ENCODE assay signal across 34 cellular contexts in the genomic region with DNA sequence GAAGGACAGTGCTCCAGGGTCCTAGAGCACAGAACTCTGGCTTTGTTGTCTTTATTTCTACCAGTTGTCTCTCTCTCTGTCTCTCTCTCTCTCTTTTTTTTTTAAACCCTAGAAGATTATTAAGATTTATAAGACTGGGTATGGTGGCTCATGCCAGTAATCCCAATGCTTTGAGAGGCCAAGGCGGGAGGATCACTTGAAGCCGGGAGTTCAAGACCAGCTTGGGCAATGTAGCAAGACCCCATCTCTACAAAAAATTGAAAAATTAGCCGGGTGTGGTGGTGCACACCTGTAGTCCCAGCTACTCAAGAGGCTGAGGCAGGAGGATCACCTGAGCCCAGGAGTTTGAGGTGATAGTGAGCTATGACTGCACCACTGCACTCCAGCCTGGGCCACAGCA.
"Had no signal": no experiment of that assay in that cellular context is flagged by ENCODE, and none has a peak within 500 bp of the region (broad histone marks: within the 10 kb centered on the region; RNA-seq: fewer than 3 reads in every experiment).

No MANE protein-coding gene starts in this region.

- H3K9me3 ChIP-seq: adrenal gland, body of pancreas, esophagus muscularis mucosa, gastrocnemius medialis had no signal

- H3K36me3 ChIP-seq: adrenal gland, esophagus muscularis mucosa, gastrocnemius medialis, WERI-Rb-1 had no signal

- H3K4me3 ChIP-seq: adrenal gland, body of pancreas, esophagus muscularis mucosa, gastrocnemius medialis had no signal

- ATAC-seq: activated naive CD8-positive, alpha-beta T cell treated with anti-CD3 and anti-CD28 coated beads, Interleukin-2, amount 50 U/mL, for 24 hours; foreskin keratinocyte; T-cell had no signal

- H3K27me3 Mint-ChIP-seq: activated CD4-positive, alpha-beta memory T cell treated with anti-CD3 and anti-CD28 coated beads for 36 hours; activated CD4-positive, alpha-beta T cell treated with anti-CD3 and anti-CD28 coated beads for 36 hours; activated CD4-positive, alpha-beta T cell treated with anti-CD3 and anti-CD28 coated beads, Interleukin-2, amount 10 ng/mL, durations not matched to agents 24 days and 14 days; activated CD8-positive, alpha-beta memory T cell treated with anti-CD3 and anti-CD28 coated beads, Interleukin-2, amount 10 ng/mL, durations not matched to agents 7 days and 5 days; activated naive CD4-positive, alpha-beta T cell treated with anti-CD3 and anti-CD28 coated beads, Interleukin-2, amount 50 U/mL, for 24 hours; activated naive CD8-positive, alpha-beta T cell treated with anti-CD3 and anti-CD28 coated beads for 36 hours; activated naive CD8-positive, alpha-beta T cell treated with anti-CD3 and anti-CD28 coated beads, Interleukin-2, amount 50 U/mL, for 24 hours; T-cell had no signal

- H3K27me3 ChIP-seq: adrenal gland, body of pancreas, esophagus muscularis mucosa, foreskin keratinocyte, gastrocnemius medialis had no signal

- H3K4me3 Mint-ChIP-seq: activated CD4-positive, alpha-beta memory T cell treated with anti-CD3 and anti-CD28 coated beads for 36 hours; activated CD4-positive, alpha-beta T cell treated with anti-CD3 and anti-CD28 coated beads for 36 hours; activated CD4-positive, alpha-beta T cell treated with anti-CD3 and anti-CD28 coated beads, Interleukin-2, amount 10 ng/mL, durations not matched to agents 24 days and 14 days; activated CD8-positive, alpha-beta memory T cell treated with anti-CD3 and anti-CD28 coated beads, Interleukin-2, amount 10 ng/mL, durations not matched to agents 7 days and 5 days; activated CD8-positive, alpha-beta T cell treated with anti-CD3 and anti-CD28 coated beads, Interleukin-2, amount 10 ng/mL, durations not matched to agents 7 days and 5 days; activated naive CD4-positive, alpha-beta T cell treated with anti-CD3 and anti-CD28 coated beads for 36 hours; activated naive CD4-positive, alpha-beta T cell treated with anti-CD3 and anti-CD28 coated beads, Interleukin-2, amount 50 U/mL, for 24 hours; activated naive CD8-positive, alpha-beta T cell treated with anti-CD3 and anti-CD28 coated beads for 36 hours; activated naive CD8-positive, alpha-beta T cell treated with anti-CD3 and anti-CD28 coated beads, Interleukin-2, amount 50 U/mL, for 24 hours; activated T-helper 1 cell treated with anti-CD3 and anti-CD28 coated beads, Interleukin-12 subunit alpha, Interleukin-12 subunit beta, Interleukin-2, Interleukin-4 antibody, amounts not matched to agents 30 ng/mL and 10 ng/mL and 1 ng/mL, durations not matched to agents 14 hours and 24 hours and 36 hours; T-cell; T-helper 1 cell treated with Interleukin-12 subunit alpha and Interleukin-12 subunit beta and Interleukin-4 antibody, amounts not matched to agents 30 μg/mL and 1 μg/mL, for 36 hours; T-helper 2 cell treated with Interferon-gamma antibody and Interleukin-4, amounts not matched to agents 5 μg/mL and 100 μg/mL, for 36 hours had no signal

- DNase-seq: activated CD4-positive, alpha-beta memory T cell treated with anti-CD3 and anti-CD28 coated beads for 36 hours; activated CD4-positive, alpha-beta T cell treated with anti-CD3 and anti-CD28 coated beads for 36 hours; activated CD4-positive, alpha-beta T cell treated with anti-CD3 and anti-CD28 coated beads, Interleukin-2, amount 10 ng/mL, durations not matched to agents 24 days and 14 days; activated CD4-positive, CD25-positive, alpha-beta regulatory T cell; activated CD4-positive, CD25-positive, alpha-beta regulatory T cell treated with anti-CD3 and anti-CD28 coated beads, Interleukin-2, amount 50 U/mL, for 72 hours; activated CD8-positive, alpha-beta memory T cell treated with anti-CD3 and anti-CD28 coated beads, Interleukin-2, amount 10 ng/mL, durations not matched to agents 7 days and 5 days; activated CD8-positive, alpha-beta memory T cell treated with anti-CD3 and anti-CD28 coated beads, Interleukin-2, amount 50 U/mL, for 4 hours; activated CD8-positive, alpha-beta T cell treated with anti-CD3 and anti-CD28 coated beads, Interleukin-2, amount 10 ng/mL, durations not matched to agents 7 days and 5 days; activated effector memory CD4-positive, alpha-beta T cell treated with anti-CD3 and anti-CD28 coated beads, Interleukin-2, amount 50 U/mL, for 16 hours; activated naive CD4-positive, alpha-beta T cell treated with anti-CD3 and anti-CD28 coated beads for 36 hours; activated naive CD8-positive, alpha-beta T cell treated with anti-CD3 and anti-CD28 coated beads for 36 hours; activated naive CD8-positive, alpha-beta T cell treated with anti-CD3 and anti-CD28 coated beads, Interleukin-2, amount 50 U/mL, for 24 hours; activated T-cell treated with anti-CD3 and anti-CD28 coated beads, Interleukin-2, amount 50 U/mL, for 1 hour; activated T-cell treated with anti-CD3 and anti-CD28 coated beads, Interleukin-2, amount 50 U/mL, for 48 hours; amygdala; aorta; body of pancreas; caudate nucleus; effector memory CD4-positive, alpha-beta T cell; erythroblast; foreskin keratinocyte; gastrocnemius medialis; glutamatergic neuron; SW 1271; T-cell; T1000; WERI-Rb-1 had no signal

- H3K27ac Mint-ChIP-seq: activated CD4-positive, alpha-beta memory T cell treated with anti-CD3 and anti-CD28 coated beads for 36 hours; activated CD4-positive, alpha-beta T cell treated with anti-CD3 and anti-CD28 coated beads for 36 hours; activated CD4-positive, alpha-beta T cell treated with anti-CD3 and anti-CD28 coated beads, Interleukin-2, amount 10 ng/mL, durations not matched to agents 24 days and 14 days; activated CD8-positive, alpha-beta memory T cell treated with anti-CD3 and anti-CD28 coated beads, Interleukin-2, amount 10 ng/mL, durations not matched to agents 7 days and 5 days; activated CD8-positive, alpha-beta T cell treated with anti-CD3 and anti-CD28 coated beads, Interleukin-2, amount 10 ng/mL, durations not matched to agents 7 days and 5 days; activated naive CD4-positive, alpha-beta T cell treated with anti-CD3 and anti-CD28 coated beads for 36 hours; activated naive CD8-positive, alpha-beta T cell treated with anti-CD3 and anti-CD28 coated beads for 36 hours; activated naive CD8-positive, alpha-beta T cell treated with anti-CD3 and anti-CD28 coated beads, Interleukin-2, amount 50 U/mL, for 24 hours; activated T-helper 1 cell treated with anti-CD3 and anti-CD28 coated beads, Interleukin-12 subunit alpha, Interleukin-12 subunit beta, Interleukin-2, Interleukin-4 antibody, amounts not matched to agents 30 ng/mL and 10 ng/mL and 1 ng/mL, durations not matched to agents 14 hours and 24 hours and 36 hours; activated T-helper 2 cell treated with anti-CD3 and anti-CD28 coated beads, Interferon-gamma antibody, Interleukin-2, Interleukin-4, amounts not matched to agents 10 μg/mL and 5 μg/mL and 100 μg/mL, durations not matched to agents 14 hours and 24 hours and 36 hours; T-cell; T-helper 1 cell treated with Interleukin-12 subunit alpha and Interleukin-12 subunit beta and Interleukin-4 antibody, amounts not matched to agents 30 μg/mL and 1 μg/mL, for 36 hours; T-helper 2 cell treated with Interferon-gamma antibody and Interleukin-4, amounts not matched to agents 5 μg/mL and 100 μg/mL, for 36 hours had no signal

- H3K27ac ChIP-seq: adrenal gland, body of pancreas, esophagus muscularis mucosa, foreskin keratinocyte, gastrocnemius medialis, WERI-Rb-1 had no signal

- H3K9me3 Mint-ChIP-seq: activated CD4-positive, alpha-beta T cell treated with anti-CD3 and anti-CD28 coated beads, Interleukin-2, amount 10 ng/mL, durations not matched to agents 24 days and 14 days; activated naive CD4-positive, alpha-beta T cell treated with anti-CD3 and anti-CD28 coated beads for 36 hours; activated naive CD4-positive, alpha-beta T cell treated with anti-CD3 and anti-CD28 coated beads, Interleukin-2, amount 50 U/mL, for 24 hours; activated naive CD8-positive, alpha-beta T cell treated with anti-CD3 and anti-CD28 coated beads for 36 hours; activated naive CD8-positive, alpha-beta T cell treated with anti-CD3 and anti-CD28 coated beads, Interleukin-2, amount 50 U/mL, for 24 hours; T-cell; T-helper 2 cell treated with Interferon-gamma antibody and Interleukin-4, amounts not matched to agents 5 μg/mL and 100 μg/mL, for 36 hours had no signal

- H3K36me3 Mint-ChIP-seq: activated CD4-positive, alpha-beta memory T cell treated with anti-CD3 and anti-CD28 coated beads for 36 hours; activated CD8-positive, alpha-beta memory T cell treated with anti-CD3 and anti-CD28 coated beads, Interleukin-2, amount 10 ng/mL, durations not matched to agents 7 days and 5 days; T-cell had no signal
